Comparison of ENCODE assay signal across 17 cellular contexts in the genomic region with DNA sequence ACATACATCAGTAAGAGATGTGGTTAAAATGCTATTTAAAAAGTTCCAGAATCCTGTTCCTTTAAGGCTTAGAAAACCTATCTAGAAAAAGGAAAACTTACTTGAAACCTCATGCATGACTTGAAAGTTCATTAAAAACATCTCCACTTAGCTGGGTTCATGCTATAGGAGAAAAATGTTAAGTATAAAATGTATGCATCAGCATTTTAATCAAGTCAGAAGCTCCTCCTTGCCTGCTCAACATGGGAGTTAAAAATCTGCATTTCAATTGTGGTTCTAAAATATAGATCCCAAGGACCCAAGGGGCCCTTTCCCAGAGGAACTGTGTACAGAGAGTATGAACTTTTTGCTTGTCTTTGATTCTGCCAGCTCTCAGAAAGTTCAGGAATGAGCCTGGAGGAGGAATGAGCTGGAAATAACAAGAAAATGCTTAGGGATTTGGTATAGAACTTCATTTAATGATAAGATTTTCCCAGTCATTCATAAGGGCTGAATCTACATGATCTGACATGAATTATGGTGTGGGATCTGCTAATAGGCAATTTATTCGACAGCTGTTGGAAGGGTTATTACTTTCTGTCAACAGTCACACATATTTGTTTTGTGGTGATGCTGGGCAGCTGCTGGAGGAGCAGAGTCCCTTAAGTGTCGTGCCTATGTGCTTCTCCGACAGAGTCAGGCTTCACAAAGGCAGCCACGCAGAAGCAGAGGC.
DNase-seq lines count a peak whose midpoint lies in the region; ATAC-seq lines count a peak whose summit lies in the region.
"Had no signal": no experiment of that assay in that cellular context is flagged by ENCODE, and none has a peak within 500 bp of the region (broad histone marks: within the 10 kb centered on the region; RNA-seq: fewer than 3 reads in every experiment).

No MANE protein-coding gene starts in this region.

- peak; percentile 75 for DNase-seq in DMS53 treated with DMSO at 0.1 percent for 48 hours (lab: John Stamatoyannopoulos, UW; ENCODE audit: unreplicated experiment)
- DNase-seq in NCI-H1417 treated with DMSO at 0.1 percent for 48 hours (lab: John Stamatoyannopoulos, UW) = peak; percentile 92
- peak; percentile 97 for DNase-seq in NCI-H748 (lab: John Stamatoyannopoulos, UW; ENCODE audit: unreplicated experiment)
- DNase-seq in myocyte (ENCODE audit: low read depth) = peak; percentile 85
- DNase-seq in stimulated activated CD4-positive, alpha-beta T cell treated with anti-CD3 and anti-CD28 coated beads, Interleukin-1b, Interleukin-23, amount 100 ng/mL, for 48 hours = no peak
- no peak for DNase-seq in superior temporal gyrus (ENCODE audit: extremely low spot score)
- DNase-seq: activated CD8-positive, alpha-beta memory T cell treated with anti-CD3 and anti-CD28 coated beads for 24 hours; adrenal gland; DND-41; effector CD4-positive, alpha-beta T cell; lower lobe of right lung; naive thymus-derived CD8-positive, alpha-beta T cell; stimulated activated naive B cell treated with anti-CD40 and anti-IgM and Interleukin-4, amounts not matched to agents 10 μg/mL and 1 μg/mL and 100 μg/mL, for 72 hours; transverse colon had no signal

- ATAC-seq in HG03045 (IDR thresholded peaks at IDR 0.05; ENCODE audit: unreplicated experiment) = no peak
- ATAC-seq in GM18519 (IDR thresholded peaks at IDR 0.05; ENCODE audit: low FRiP score, unreplicated experiment) = no peak
- ATAC-seq: lower lobe of right lung; naive thymus-derived CD8-positive, alpha-beta T cell; stimulated activated naive B cell treated with anti-CD40 and anti-IgM and Interleukin-4, amounts not matched to agents 10 μg/mL and 1 μg/mL and 100 μg/mL, for 72 hours; WTC11 had no signal

Comparison
In these comparisons a context has a peak if more than half of its experiments do, and no peak if none do; other contexts are left out.
1. DNase-seq: peak in DMS53 treated with DMSO at 0.1 percent for 48 hours (single experiment), NCI-H1417 treated with DMSO at 0.1 percent for 48 hours (single experiment), NCI-H748 (single experiment) and myocyte (single experiment); none in stimulated activated CD4-positive, alpha-beta T cell treated with anti-CD3 and anti-CD28 coated beads, Interleukin-1b, Interleukin-23, amount 100 ng/mL, for 48 hours (single experiment) and superior temporal gyrus (single experiment).